8 cellular contexts compared by ENCODE assay signal in genomic region chr3:15427182-15427880, GRCh38. TPM values are rescaled to one million over a fixed set of nuclear protein-coding genes. Genes with fewer than 3 reads are reported as not detected.
DNase-seq lines count a peak whose midpoint lies in the region; ATAC-seq and TF ChIP-seq lines count a peak whose summit lies in the region.

Gene EAF1 (plus strand): TSS chr3:15427598. CDS start chr3:15427780, 182 bp downstream.
Gene METTL6 (minus strand): TSS chr3:15427544. CDS start chr3:15426511, 1,033 bp downstream.

- H3K4me3 ChIP-seq in neuron (ENCODE audit: low read length) = peak within 1 kb of the TSS; percentile 94
- H3K4me3 ChIP-seq in subcutaneous abdominal adipose tissue (ENCODE audit: low read depth in 1 of 5, low read length in 5 of 5) = peak within 1 kb of the TSS; percentile 90 to 99 (median 98)

- peak; percentile 27 for TF ChIP-seq CTCF in foreskin keratinocyte (conservative IDR thresholded peaks at IDR 0.05)

- H3K9me3 ChIP-seq in neuron (ENCODE audit: low read length) (no peaks in the 10 kb centered on the region), subcutaneous abdominal adipose tissue (ENCODE audit: control insufficient read depth in 5 of 5, low read length in 5 of 5) (no peaks in the 10 kb centered on the region)

- H3K36me3 ChIP-seq in neuron (ENCODE audit: insufficient read depth, low read length) (peaks cover 44% of the 10 kb centered on the region), subcutaneous abdominal adipose tissue (ENCODE audit: control insufficient read depth in 5 of 5, insufficient read depth in 5 of 5, low read length in 5 of 5) (peaks cover 10 to 35% (median 19%) of the 10 kb centered on the region in 5 donors)

- H3K27ac ChIP-seq in foreskin keratinocyte (peak within 1 kb of the TSS; percentile 80), subcutaneous abdominal adipose tissue (ENCODE audit: low read depth, low read length) (peak within 1 kb of the TSS; percentile 90)

- H3K4me1 ChIP-seq in foreskin keratinocyte (peaks cover 4% of the 10 kb centered on the region), neuron (ENCODE audit: insufficient read depth, low read length) (peaks cover 15% of the 10 kb centered on the region), subcutaneous abdominal adipose tissue (ENCODE audit: control insufficient read depth in 5 of 5, insufficient read depth in 5 of 5, low read length in 5 of 5) (peaks cover 2 to 41% (median 30%) of the 10 kb centered on the region in 5 donors)

- peak within 1 kb of the TSS; percentile 86 to 99 (median 98) for H3K9ac ChIP-seq in subcutaneous abdominal adipose tissue (ENCODE audit: low read length in 5 of 5)

- peak within 1 kb of the TSS; percentile 94 for H2AFZ ChIP-seq in neuron (ENCODE audit: low read depth, low read length)

- ATAC-seq in GM21825 (IDR thresholded peaks at IDR 0.05; ENCODE audit: unreplicated experiment) = peak; percentile 89
- peak; percentile 76 for ATAC-seq in foreskin keratinocyte

- DNase-seq in Daoy (ENCODE audit: low read depth) (peak; percentile 77), Kasumi-1 (lab: John Stamatoyannopoulos, UW) (peak; percentile 76 to 77), SIG-M5 (lab: John Stamatoyannopoulos, UW) (peak; percentile 10), activated gamma-delta T cell (lab: John Stamatoyannopoulos, UW) (peak; percentile 57), foreskin keratinocyte (peak; percentile 55 to 73)

- no peaks in the 10 kb centered on the region for H3K27me3 ChIP-seq in foreskin keratinocyte
- no peaks in the 10 kb centered on the region for H3K27me3 ChIP-seq in neuron (ENCODE audit: insufficient read depth, low read length)
- no peaks in the 10 kb centered on the region for H3K27me3 ChIP-seq in subcutaneous abdominal adipose tissue (ENCODE audit: control insufficient read depth in 5 of 5, insufficient read depth in 4 of 5, low read length in 5 of 5)

RNA-seq across cellular contexts. Expression of gene EAF1, which starts in this region (rescaled TPM):
- 18.2 and 20.8 TPM in 2 replicates for total RNA-seq in Daoy (2014; rRNA removed; shearing (Covaris generic))
- total RNA-seq in foreskin keratinocyte = 18.0 and 18.9 TPM in 2 replicates
- 4.3 and 5.0 TPM in 2 replicates for polyA plus RNA-seq in foreskin keratinocyte

RNA-seq across cellular contexts. Expression of gene METTL6, which starts in this region (rescaled TPM):
- total RNA-seq in Daoy (2014; rRNA removed; shearing (Covaris generic)) = 29.3 and 37.2 TPM in 2 replicates
- total RNA-seq in foreskin keratinocyte = 16.7 and 18.1 TPM in 2 replicates
- 12.9 and 15.4 TPM in 2 replicates for polyA plus RNA-seq in foreskin keratinocyte

Comparison
In these comparisons a context has a peak if more than half of its experiments do, and no peak if none do; other contexts are left out.
1. Peak in every context shown above with its lines: DNase-seq, ATAC-seq, H3K4me3 ChIP-seq and H3K27ac ChIP-seq.
2. DNase-seq: peak in every context shown above with its lines; median percentile 77 in Daoy; 76 in Kasumi-1; 64 in foreskin keratinocyte; 57 in activated gamma-delta T cell; 10 in SIG-M5.